In genomic region chr5:40554794-40555193, GRCh38 we compare ENCODE assay signal across 27 cellular contexts.
"Had no signal": no experiment of that assay in that cellular context is flagged by ENCODE, and none has a peak within 500 bp of the region (broad histone marks: within the 10 kb centered on the region; RNA-seq: fewer than 3 reads in every experiment).

No MANE protein-coding gene starts in this region.

- H3K27me3 ChIP-seq: ascending aorta, body of pancreas had no signal

- H3K27ac ChIP-seq: ascending aorta, body of pancreas, KMS-11 had no signal

- H3K4me3 ChIP-seq: ascending aorta, body of pancreas had no signal

- H3K4me1 ChIP-seq: ascending aorta, body of pancreas had no signal

- FAIRE-seq: bronchial epithelial cell, TTC549 had no signal

- ATAC-seq: activated CD8-positive, alpha-beta T cell treated with anti-CD3 and anti-CD28 coated beads for 36 hours; activated naive CD8-positive, alpha-beta T cell treated with anti-CD3 and anti-CD28 coated beads, Interleukin-2, amount 50 U/mL, for 24 hours; activated T-cell treated with anti-CD3 and anti-CD28 coated beads, Interleukin-2, amount 50 U/mL, for 72 hours; body of pancreas; T-cell had no signal

- H3K9me3 ChIP-seq: ascending aorta, body of pancreas had no signal

- H3K36me3 ChIP-seq: ascending aorta had no signal

- DNase-seq: activated B cell treated with CpG ODN at 0.5 μM for 24 hours; activated CD4-positive, alpha-beta T cell treated with anti-CD3 and anti-CD28 coated beads for 1 hour; activated CD8-positive, alpha-beta memory T cell treated with anti-CD3 and anti-CD28 coated beads, Interleukin-2, amount 50 U/mL, for 4 hours; activated CD8-positive, alpha-beta T cell treated with anti-CD3 and anti-CD28 coated beads for 36 hours; activated naive CD4-positive, alpha-beta T cell treated with anti-CD3 and anti-CD28 coated beads, Interleukin-2, amount 50 U/mL, for 16 hours; activated naive CD8-positive, alpha-beta T cell treated with anti-CD3 and anti-CD28 coated beads, Interleukin-2, amount 50 U/mL, for 24 hours; activated T-cell treated with anti-CD3 and anti-CD28 coated beads, Interleukin-2, amount 50 U/mL, for 72 hours; amniotic stem cell; body of pancreas; central memory CD4-positive, alpha-beta T cell; MM.1S; NCI-H1105; NCI-H1436; NCI-H1694 treated with DMSO at 0.1 percent for 48 hours; NCI-H2029 treated with DMSO at 0.1 percent for 48 hours; NCI-H345; NCI-H510A; NCI-H526 treated with DMSO at 0.1 percent for 48 hours; NCI-H82; SIG-M5; T-cell; T-helper 2 cell; T1000 had no signal
